Comparison of ENCODE assay signal across 8 cellular contexts in the genomic region with DNA sequence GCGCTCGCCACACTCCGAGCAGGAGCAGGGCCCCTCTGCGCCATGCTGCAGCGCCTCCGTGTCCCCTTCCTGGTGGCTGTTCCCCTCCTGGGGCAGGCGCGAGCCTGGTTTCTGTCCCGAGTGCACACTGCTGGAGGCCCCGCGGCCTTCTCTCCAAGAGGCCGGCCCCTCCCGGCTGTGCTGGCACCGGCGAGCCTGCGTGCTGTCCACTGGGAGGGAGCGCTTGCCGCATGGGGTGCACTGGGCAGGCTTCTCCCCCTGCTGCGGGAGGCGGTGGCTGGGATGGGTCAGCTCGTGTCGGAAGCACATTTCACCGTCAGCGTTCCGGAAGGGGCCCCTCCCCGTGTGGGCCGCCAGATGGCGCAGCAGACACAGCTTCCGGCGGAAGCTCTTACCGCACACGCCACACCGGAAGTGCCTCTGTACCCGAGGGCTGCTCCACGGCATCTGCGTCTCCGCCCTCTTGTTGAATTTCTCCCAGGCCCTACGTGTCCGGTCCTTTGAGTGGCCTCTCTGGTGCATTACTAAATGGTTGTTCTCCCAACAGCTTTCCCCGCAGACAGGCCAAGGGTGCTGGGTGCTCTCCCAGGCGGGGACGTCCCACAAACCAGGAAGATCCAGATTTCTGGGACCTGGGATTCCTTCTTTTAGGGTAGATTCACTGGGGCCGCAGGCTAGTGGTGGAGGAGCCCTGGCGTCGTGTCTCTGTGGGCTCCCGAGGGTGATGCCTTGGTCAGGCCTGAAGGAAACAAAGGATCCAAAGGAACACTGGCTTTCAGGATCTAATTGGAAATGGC. TPM values are rescaled to one million over a fixed set of nuclear protein-coding genes. Genes with fewer than 3 reads are reported as not detected.
DNase-seq lines count a peak whose midpoint lies in the region; ATAC-seq, FAIRE-seq and TF ChIP-seq lines count a peak whose summit lies in the region.
"Had no signal": no experiment of that assay in that cellular context is flagged by ENCODE, and none has a peak within 500 bp of the region (broad histone marks: within the 10 kb centered on the region; RNA-seq: fewer than 3 reads in every experiment).

No MANE protein-coding gene starts in this region.

- no peak for TF ChIP-seq POLR2A in HepG2 (IDR thresholded peaks at IDR 0.05; ENCODE audit: insufficient read depth in 1 of 2, low read depth in 2 of 2, low read length in 2 of 2)

- no peaks in the 10 kb centered on the region for H3K4me1 ChIP-seq in HepG2 (ENCODE audit: insufficient read depth, low read length)

- POLR2A ChIA-PET in HepG2 (lab: Yijun Ruan, JAX): no interaction called here

- no peak overlapping the region for H3K4me2 ChIP-seq in HepG2 (ENCODE audit: low read depth, low read length)

- no peaks in the 10 kb centered on the region for H3K27me3 Mint-ChIP-seq in stimulated activated naive CD8-positive, alpha-beta T cell treated with anti-CD3 and anti-CD28 coated beads, Interleukin-15, Interleukin-2, amounts not matched to agents 100 ng/mL and 50 ng/mL, for 24 hours

- in situ Hi-C loops in HepG2 (cut with HindIII; ENCODE audit: extremely low pct_ligation_motif_present, low pct_unique_long_range_greater_than_20kb): no loop called here

- H3K27ac Mint-ChIP-seq in stimulated activated naive CD8-positive, alpha-beta T cell treated with anti-CD3 and anti-CD28 coated beads, Interleukin-15, Interleukin-2, amounts not matched to agents 100 ng/mL and 50 ng/mL, for 24 hours: no peak overlapping the region

- TF ChIP-seq RAD21 in HepG2 (CRISPR knock-in tag; IDR thresholded peaks at IDR 0.05): no peak

- peak; percentile 61 for TF ChIP-seq CTCF in HepG2 (CRISPR knock-in tag; IDR thresholded peaks at IDR 0.05)

- H3K9me3 Mint-ChIP-seq in stimulated activated naive CD8-positive, alpha-beta T cell treated with anti-CD3 and anti-CD28 coated beads, Interleukin-15, Interleukin-2, amounts not matched to agents 100 ng/mL and 50 ng/mL, for 24 hours: no peaks in the 10 kb centered on the region

- ATAC-seq in HepG2: peak; percentile 69
- ATAC-seq in GM18873 (IDR thresholded peaks at IDR 0.05; ENCODE audit: low FRiP score, unreplicated experiment): no peak

- CTCF ChIA-PET in HepG2 (lab: Yijun Ruan, JAX; ENCODE audit: low intra/inter-chr PET ratio, low total read pairs): interaction anchor here (0.9 to 1.7 kb wide), 2 partner anchors 19 to 426 kb away, joined by 3 to 5 read pairs; partner anchors contain the start of genes ZNF746 and ZNF786

- no peaks in the 10 kb centered on the region for H4K20me1 ChIP-seq in HepG2 (ENCODE audit: insufficient read depth, low read length)

- H3K9me3 ChIP-seq in HepG2 (ENCODE audit: low read length): no peaks in the 10 kb centered on the region

- DNase-seq in NCI-H460 (ENCODE audit: extremely low read depth, low read depth): peak; percentile 17
- DNase-seq in activated naive CD4-positive, alpha-beta T cell treated with Interleukin-2 at 50 U/mL for 16 hours: peak; percentile 62
- no peak for DNase-seq in HepG2 (ENCODE audit: low spot score)
- no peak for DNase-seq in NK-92 (lab: John Stamatoyannopoulos, UW; ENCODE audit: unreplicated experiment)
- no peak for DNase-seq in T1000 (lab: John Stamatoyannopoulos, UW)

- H3K9ac ChIP-seq in HepG2 (ENCODE audit: insufficient read depth, low read depth, low read length): no peak overlapping the region

- peaks cover 11 to 23% of the 10 kb centered on the region in 2 experiments for H3K36me3 ChIP-seq in HepG2 (replicated peaks in 1 of 2; ENCODE audit: control insufficient read depth in 1 of 2, insufficient read depth in 2 of 2, low read length in 2 of 2)

- no peak overlapping the region for H2AFZ ChIP-seq in HepG2 (ENCODE audit: low read length)

- no TSS peak for BruUV-seq in HepG2 (replicated peaks; lab: Mats Ljungman, UMichigan)

- no peak overlapping the region for H3K27ac ChIP-seq in HepG2 (ENCODE audit: extremely low read length, insufficient read depth, low read length)

- H3K36me3 Mint-ChIP-seq in stimulated activated naive CD8-positive, alpha-beta T cell treated with anti-CD3 and anti-CD28 coated beads, Interleukin-15, Interleukin-2, amounts not matched to agents 100 ng/mL and 50 ng/mL, for 24 hours (ENCODE audit: low read depth): peaks cover 42% of the 10 kb centered on the region

- TF ChIP-seq EP300 in HepG2 (IDR thresholded peaks at IDR 0.05; ENCODE audit: low read depth in 2 of 2, low read length in 2 of 2): no peak
- TF ChIP-seq EP300 in HepG2 (CRISPR knock-in tag; IDR thresholded peaks at IDR 0.05; ENCODE audit: borderline replicate concordance): no peak

- peaks cover 3% of the 10 kb centered on the region for H3K4me1 Mint-ChIP-seq in stimulated activated naive CD8-positive, alpha-beta T cell treated with anti-CD3 and anti-CD28 coated beads, Interleukin-15, Interleukin-2, amounts not matched to agents 100 ng/mL and 50 ng/mL, for 24 hours (ENCODE audit: low read depth)

- H3K4me3 Mint-ChIP-seq in stimulated activated naive CD8-positive, alpha-beta T cell treated with anti-CD3 and anti-CD28 coated beads, Interleukin-15, Interleukin-2, amounts not matched to agents 100 ng/mL and 50 ng/mL, for 24 hours: peak overlapping the region; percentile 60

- no peak for FAIRE-seq in HepG2 (lab: Jason Lieb, UNC)

- H3K79me2 ChIP-seq in HepG2 (ENCODE audit: insufficient read depth, low read length): no peaks in the 10 kb centered on the region

- intact Hi-C loops in HepG2 (cut with micrococcal nuclease; ENCODE audit: unreplicated experiment): no loop called here

- no peaks in the 10 kb centered on the region for H3K27me3 ChIP-seq in HepG2 (ENCODE audit: control insufficient read depth in 1 of 2, insufficient read depth in 2 of 2, low read length in 2 of 2)

- no peak overlapping the region for H3K4me3 ChIP-seq in HepG2 (replicated peaks in 1 of 3; ENCODE audit: insufficient read depth in 1 of 3, low read depth in 2 of 3, low read length in 3 of 3)
- H3K4me3 ChIP-seq: skin epidermis had no signal

- 92% methylated on average over 20 of the region's 46 CpGs for WGBS in HepG2 (ENCODE audit: low lambda C conversion rate)

RNA-seq across cellular contexts. Expression of gene ZNF786, which starts 18.7 kb away (rescaled TPM):
- 4.5 and 5.0 TPM in 2 replicates for total RNA-seq in NCI-H460 (2014; rRNA removed; shearing (Covaris generic))
- polyA plus RNA-seq in NCI-H460 (2014; cell fraction: nucleus; rRNA removed): 5.0 and 9.2 TPM in 2 replicates
- total RNA-seq in HepG2 (2016; rRNA removed; fragmentation: Illumina TruSeq; extraction: Trizol): 4.0 and 4.3 TPM in 2 replicates
- total RNA-seq in HepG2 (2016; cell fraction: cytosol; rRNA removed; fragmentation: Illumina TruSeq; extraction: Trizol; ENCODE audit: low read depth): 0.79 and 0.81 TPM in 2 replicates
- total RNA-seq in HepG2 (2016; cell fraction: insoluble cytoplasmic fraction; rRNA removed; fragmentation: Illumina TruSeq; extraction: Trizol): 4.0 and 4.4 TPM in 2 replicates
- 2.8 and 3.0 TPM in 2 replicates for total RNA-seq in HepG2 (2016; cell fraction: membrane; rRNA removed; fragmentation: Illumina TruSeq; extraction: Trizol)
- 3.2 and 4.4 TPM in 2 replicates for total RNA-seq in HepG2 (2016; cell fraction: nucleus; rRNA removed; fragmentation: Illumina TruSeq; extraction: Trizol)
- 2.0 and 2.8 TPM in 2 replicates for polyA plus RNA-seq in HepG2 (2011; rRNA removed)
- 2.0 and 2.2 TPM in 2 replicates for polyA plus RNA-seq in HepG2 (2011; cell fraction: cytosol; rRNA removed)
- 3.3 and 4.5 TPM in 2 replicates for polyA plus RNA-seq in HepG2 (2011; cell fraction: nucleus; rRNA removed)
- 2.0 and 2.5 TPM in 2 replicates for polyA plus RNA-seq in HepG2 (2012)
- 0.37 and 0.44 TPM in 2 replicates for polyA plus RNA-seq in HepG2 (2016; cell fraction: cytosol; fragmentation: Illumina TruSeq; extraction: Trizol; ENCODE audit: low read depth)
- 4.1 and 4.2 TPM in 2 replicates for polyA plus RNA-seq in HepG2 (2016; cell fraction: insoluble cytoplasmic fraction; fragmentation: Illumina TruSeq; extraction: Trizol; ENCODE audit: low read depth)
- polyA plus RNA-seq in HepG2 (2016; cell fraction: membrane; fragmentation: Illumina TruSeq; extraction: Trizol; ENCODE audit: low read depth): 1.1 and 1.2 TPM in 2 replicates
- polyA plus RNA-seq in HepG2 (2016; cell fraction: nucleus; fragmentation: Illumina TruSeq; extraction: Trizol; ENCODE audit: insufficient read depth, low read depth): 7.1 and 7.5 TPM in 2 replicates
- polyA minus RNA-seq in HepG2 (2011; rRNA and poly(A)+ RNA removed; ENCODE audit: low replicate concordance): 5.7 and 7.5 TPM in 2 replicates
- polyA minus RNA-seq in HepG2 (2011; cell fraction: cytosol; rRNA and poly(A)+ RNA removed): 2.5 and 2.9 TPM in 2 replicates
- 4.9 and 6.2 TPM in 2 replicates for polyA minus RNA-seq in HepG2 (2011; cell fraction: nucleus; rRNA and poly(A)+ RNA removed)

RNA-seq across cellular contexts. Expression of gene PDIA4, which starts 43.5 kb away (rescaled TPM):
- total RNA-seq in NCI-H460 (2014; rRNA removed; shearing (Covaris generic)): 248 and 264 TPM in 2 replicates
- 349 and 423 TPM in 2 replicates for polyA plus RNA-seq in NCI-H460 (2014; cell fraction: nucleus; rRNA removed)
- 171 and 402 TPM in 2 replicates for total RNA-seq in HepG2 (2016; rRNA removed; fragmentation: Illumina TruSeq; extraction: Trizol)
- total RNA-seq in HepG2 (2016; cell fraction: cytosol; rRNA removed; fragmentation: Illumina TruSeq; extraction: Trizol; ENCODE audit: low read depth): 22.9 and 25.7 TPM in 2 replicates
- 147 and 420 TPM in 2 replicates for total RNA-seq in HepG2 (2016; cell fraction: insoluble cytoplasmic fraction; rRNA removed; fragmentation: Illumina TruSeq; extraction: Trizol)
- total RNA-seq in HepG2 (2016; cell fraction: membrane; rRNA removed; fragmentation: Illumina TruSeq; extraction: Trizol): 46.8 and 54.4 TPM in 2 replicates
- total RNA-seq in HepG2 (2016; cell fraction: nucleus; rRNA removed; fragmentation: Illumina TruSeq; extraction: Trizol): 291 and 344 TPM in 2 replicates
- polyA plus RNA-seq in HepG2 (2011; rRNA removed): 257 and 278 TPM in 2 replicates
- 265 and 293 TPM in 2 replicates for polyA plus RNA-seq in HepG2 (2011; cell fraction: cytosol; rRNA removed)
- polyA plus RNA-seq in HepG2 (2011; cell fraction: nucleus; rRNA removed): 106 and 130 TPM in 2 replicates
- polyA plus RNA-seq in HepG2 (2012): 244 and 280 TPM in 2 replicates
- 19.9 and 20.2 TPM in 2 replicates for polyA plus RNA-seq in HepG2 (2016; cell fraction: cytosol; fragmentation: Illumina TruSeq; extraction: Trizol; ENCODE audit: low read depth)
- polyA plus RNA-seq in HepG2 (2016; cell fraction: insoluble cytoplasmic fraction; fragmentation: Illumina TruSeq; extraction: Trizol; ENCODE audit: low read depth): 150 and 172 TPM in 2 replicates
- polyA plus RNA-seq in HepG2 (2016; cell fraction: membrane; fragmentation: Illumina TruSeq; extraction: Trizol; ENCODE audit: low read depth): 32.6 and 38.7 TPM in 2 replicates
- 470 and 531 TPM in 2 replicates for polyA plus RNA-seq in HepG2 (2016; cell fraction: nucleus; fragmentation: Illumina TruSeq; extraction: Trizol; ENCODE audit: insufficient read depth, low read depth)
- 88.5 and 200 TPM in 2 replicates for polyA minus RNA-seq in HepG2 (2011; rRNA and poly(A)+ RNA removed; ENCODE audit: low replicate concordance)
- 156 and 159 TPM in 2 replicates for polyA minus RNA-seq in HepG2 (2011; cell fraction: cytosol; rRNA and poly(A)+ RNA removed)
- 65.0 and 77.7 TPM in 2 replicates for polyA minus RNA-seq in HepG2 (2011; cell fraction: nucleus; rRNA and poly(A)+ RNA removed)

RNA-seq across cellular contexts. Expression of gene ZNF425, which starts 54.3 kb away (rescaled TPM):
- 0.26 and 0.87 TPM in 2 replicates for total RNA-seq in NCI-H460 (2014; rRNA removed; shearing (Covaris generic))
- polyA plus RNA-seq in NCI-H460 (2014; cell fraction: nucleus; rRNA removed): 0.03 TPM in 1 of 2 replicates, not detected in the other
- total RNA-seq in HepG2 (2016; rRNA removed; fragmentation: Illumina TruSeq; extraction: Trizol): 0.97 and 1.1 TPM in 2 replicates
- 0.09 and 0.61 TPM in 2 replicates for total RNA-seq in HepG2 (2016; cell fraction: cytosol; rRNA removed; fragmentation: Illumina TruSeq; extraction: Trizol; ENCODE audit: low read depth)
- 0.82 and 1.1 TPM in 2 replicates for total RNA-seq in HepG2 (2016; cell fraction: insoluble cytoplasmic fraction; rRNA removed; fragmentation: Illumina TruSeq; extraction: Trizol)
- 0.24 and 0.49 TPM in 2 replicates for total RNA-seq in HepG2 (2016; cell fraction: membrane; rRNA removed; fragmentation: Illumina TruSeq; extraction: Trizol)
- 0.43 and 0.53 TPM in 2 replicates for total RNA-seq in HepG2 (2016; cell fraction: nucleus; rRNA removed; fragmentation: Illumina TruSeq; extraction: Trizol)
- 0.51 and 0.55 TPM in 2 replicates for polyA plus RNA-seq in HepG2 (2011; rRNA removed)
- polyA plus RNA-seq in HepG2 (2011; cell fraction: cytosol; rRNA removed): 0.51 and 0.69 TPM in 2 replicates
- 0.42 and 0.66 TPM in 2 replicates for polyA plus RNA-seq in HepG2 (2011; cell fraction: nucleus; rRNA removed)
- 0.97 and 1.6 TPM in 2 replicates for polyA plus RNA-seq in HepG2 (2012)
- 0.28 TPM in 1 of 2 replicates, not detected in the other for polyA plus RNA-seq in HepG2 (2016; cell fraction: cytosol; fragmentation: Illumina TruSeq; extraction: Trizol; ENCODE audit: low read depth)
- 0.74 and 1.1 TPM in 2 replicates for polyA plus RNA-seq in HepG2 (2016; cell fraction: insoluble cytoplasmic fraction; fragmentation: Illumina TruSeq; extraction: Trizol; ENCODE audit: low read depth)
- polyA plus RNA-seq in HepG2 (2016; cell fraction: membrane; fragmentation: Illumina TruSeq; extraction: Trizol; ENCODE audit: low read depth): 0.17 and 0.31 TPM in 2 replicates
- 0.93 and 1.4 TPM in 2 replicates for polyA plus RNA-seq in HepG2 (2016; cell fraction: nucleus; fragmentation: Illumina TruSeq; extraction: Trizol; ENCODE audit: insufficient read depth, low read depth)
- polyA minus RNA-seq in HepG2 (2011; rRNA and poly(A)+ RNA removed; ENCODE audit: low replicate concordance): 0.16 and 1.4 TPM in 2 replicates
- polyA minus RNA-seq in HepG2 (2011; cell fraction: cytosol; rRNA and poly(A)+ RNA removed): 0.62 and 1.7 TPM in 2 replicates
- polyA minus RNA-seq in HepG2 (2011; cell fraction: nucleus; rRNA and poly(A)+ RNA removed): 0.77 and 1.2 TPM in 2 replicates

Comparison
In these comparisons a context has a peak if more than half of its experiments do, and no peak if none do; other contexts are left out.
1. DNase-seq: peak in NCI-H460 (single experiment) and activated naive CD4-positive, alpha-beta T cell treated with Interleukin-2 at 50 U/mL for 16 hours (single experiment); none in HepG2 (single experiment), NK-92 (single experiment) and T1000 (single experiment).